19 cellular contexts compared by ENCODE assay signal in the genomic region with DNA sequence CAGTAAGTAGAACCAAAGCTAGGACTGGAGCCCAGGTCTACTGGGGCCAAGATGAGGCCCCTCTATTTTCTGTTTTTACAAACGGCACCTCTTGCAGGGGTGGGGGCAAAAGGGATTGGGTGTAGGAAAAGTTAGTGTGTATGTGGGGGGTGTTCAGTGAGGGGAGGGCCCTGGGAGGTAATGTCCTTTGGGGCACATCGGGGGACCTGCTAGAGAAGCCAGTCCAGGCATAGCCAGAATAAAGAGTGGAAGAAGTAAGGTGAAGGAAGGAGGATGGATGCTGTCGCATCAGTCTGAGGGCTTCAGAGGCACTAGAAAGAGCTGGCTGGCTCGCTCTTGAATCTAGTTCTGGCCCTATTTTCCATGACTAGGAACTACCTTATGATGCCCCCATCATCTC. TPM values are rescaled to one million over a fixed set of nuclear protein-coding genes. Genes with fewer than 3 reads are reported as not detected.
DNase-seq lines count a peak whose midpoint lies in the region; ATAC-seq and TF ChIP-seq lines count a peak whose summit lies in the region.
"Had no signal": no experiment of that assay in that cellular context is flagged by ENCODE, and none has a peak within 500 bp of the region (broad histone marks: within the 10 kb centered on the region; RNA-seq: fewer than 3 reads in every experiment).

No MANE protein-coding gene starts in this region.

- no peaks in the 10 kb centered on the region for H3K36me3 ChIP-seq in CD4-positive, alpha-beta memory T cell (ENCODE audit: insufficient read depth, low read length)
- H3K36me3 ChIP-seq in ascending aorta: no peaks in the 10 kb centered on the region
- H3K36me3 ChIP-seq in esophagus muscularis mucosa: no peaks in the 10 kb centered on the region
- no peaks in the 10 kb centered on the region for H3K36me3 ChIP-seq in osteoblast (ENCODE audit: insufficient read depth, low read length)
- no peaks in the 10 kb centered on the region for H3K36me3 ChIP-seq in Karpas-422 (ENCODE audit: insufficient read depth, low read length)
- no peaks in the 10 kb centered on the region for H3K36me3 ChIP-seq in naive thymus-derived CD4-positive, alpha-beta T cell (ENCODE audit: control insufficient read depth in 2 of 3, insufficient read depth in 3 of 3, low read length in 3 of 3)
- H3K36me3 ChIP-seq in esophagus squamous epithelium: no peaks in the 10 kb centered on the region
- H3K36me3 ChIP-seq in left lung: no peaks in the 10 kb centered on the region

- peaks cover 0 to 4% (median 0%) of the 10 kb centered on the region in 8 donors for H3K9me3 Mint-ChIP-seq in CD4-positive, alpha-beta memory T cell
- H3K9me3 Mint-ChIP-seq in naive thymus-derived CD4-positive, alpha-beta T cell: no peaks in the 10 kb centered on the region
- H3K9me3 Mint-ChIP-seq: HFFc6 had no signal

- H3K4me1 ChIP-seq in CD4-positive, alpha-beta memory T cell (ENCODE audit: insufficient read depth, low read length): peaks cover 57% of the 10 kb centered on the region
- H3K4me1 ChIP-seq in ascending aorta (peaks cover 25 to 36% of the 10 kb centered on the region in 2 donors), esophagus muscularis mucosa (peaks cover 32 to 67% (median 62%) of the 10 kb centered on the region in 4 donors), osteoblast (ENCODE audit: insufficient read depth, low read length) (peaks cover 34% of the 10 kb centered on the region), Karpas-422 (ENCODE audit: low read length) (peaks cover 21% of the 10 kb centered on the region), esophagus squamous epithelium (peaks cover 38 to 89% (median 48%) of the 10 kb centered on the region in 3 donors), left lung (peaks cover 26 to 72% of the 10 kb centered on the region in 2 donors)
- peaks cover 34 to 37% of the 10 kb centered on the region in 2 donors for H3K4me1 ChIP-seq in naive thymus-derived CD4-positive, alpha-beta T cell (ENCODE audit: control insufficient read depth in 2 of 2, insufficient read depth in 2 of 2, low read length in 2 of 2)

- ATAC-seq in naive thymus-derived CD4-positive, alpha-beta T cell: no peak
- no peak for ATAC-seq in left lung
- ATAC-seq: K562, Panc1 had no signal

- H3K4me1 Mint-ChIP-seq in CD4-positive, alpha-beta memory T cell: peaks cover 32 to 77% (median 50%) of the 10 kb centered on the region in 4 donors
- peaks cover 26 to 51% (median 43%) of the 10 kb centered on the region in 7 donors for H3K4me1 Mint-ChIP-seq in naive thymus-derived CD4-positive, alpha-beta T cell

- CTCF ChIA-PET in CD4-positive, alpha-beta memory T cell (lab: Charles Lee; ENCODE audit: partially characterized antibody): no interaction called here
- CTCF ChIA-PET in naive thymus-derived CD4-positive, alpha-beta T cell (lab: Charles Lee): no interaction called here

- H3K27me3 ChIP-seq in CD4-positive, alpha-beta memory T cell (ENCODE audit: insufficient read depth, low read length): no peaks in the 10 kb centered on the region
- H3K27me3 ChIP-seq in ascending aorta (no peaks in the 10 kb centered on the region), esophagus muscularis mucosa (no peaks in the 10 kb centered on the region), osteoblast (ENCODE audit: insufficient read depth, low read length) (no peaks in the 10 kb centered on the region), Karpas-422 (ENCODE audit: low read length) (no peaks in the 10 kb centered on the region), esophagus squamous epithelium (no peaks in the 10 kb centered on the region), left lung (peaks cover 0 to 35% of the 10 kb centered on the region in 2 donors)
- peaks cover 0 to 3% of the 10 kb centered on the region in 2 donors for H3K27me3 ChIP-seq in naive thymus-derived CD4-positive, alpha-beta T cell (ENCODE audit: control insufficient read depth in 2 of 2, insufficient read depth in 2 of 2, low read length in 2 of 2)

- no peak for DNase-seq in CD4-positive, alpha-beta memory T cell
- DNase-seq in ascending aorta (ENCODE audit: low spot score in 2 of 2) (peak in 1 of 2 donors; percentile 55), esophagus muscularis mucosa (ENCODE audit: extremely low spot score) (no peak), osteoblast (ENCODE audit: insufficient read length, low spot score, missing footprints) (peak; percentile 57), Karpas-422 (no peak), esophagus squamous epithelium (lab: John Stamatoyannopoulos, UW) (no peak), left lung (no peak)
- no peak for DNase-seq in naive thymus-derived CD4-positive, alpha-beta T cell
- DNase-seq: HFFc6, NCI-H1417 treated with DMSO at 0.1 percent for 48 hours, NCI-H1930, NCI-H2171, NCI-H446, NCI-H774, SHP77 treated with DMSO at 0.1 percent for 48 hours had no signal

- no peak overlapping the region for H3K4me2 ChIP-seq in osteoblast (ENCODE audit: insufficient read depth, low read length)
- no peak overlapping the region for H3K4me2 ChIP-seq in Karpas-422 (ENCODE audit: low read depth, low read length, poor library complexity, severe bottlenecking)

- no peak for TF ChIP-seq EP300 in esophagus muscularis mucosa (IDR thresholded peaks at IDR 0.05)

- H3K27ac Mint-ChIP-seq in CD4-positive, alpha-beta memory T cell: peak overlapping the region in 5 of 7 donors; percentile 70 to 93 (median 81)
- peak overlapping the region in 3 of 9 donors; percentile 39 to 59 (median 52) for H3K27ac Mint-ChIP-seq in naive thymus-derived CD4-positive, alpha-beta T cell
- H3K27ac Mint-ChIP-seq: HFFc6 had no signal

- H3K36me3 Mint-ChIP-seq in CD4-positive, alpha-beta memory T cell: peaks cover 0 to 7% of the 10 kb centered on the region in 2 donors
- peaks cover 0 to 3% (median 0%) of the 10 kb centered on the region in 5 donors for H3K36me3 Mint-ChIP-seq in naive thymus-derived CD4-positive, alpha-beta T cell

- 74% methylated on average over 4 of the region's 4 CpGs for WGBS in esophagus muscularis mucosa
- 89 to 91% methylated on average over 4 of the region's 4 CpGs for WGBS in esophagus squamous epithelium, 2 donors

- H3K9me2 ChIP-seq in Karpas-422 (replicated peaks; ENCODE audit: insufficient read depth, low read length): no peaks in the 10 kb centered on the region

- POLR2A ChIA-PET in CD4-positive, alpha-beta memory T cell (lab: Charles Lee; ENCODE audit: partially characterized antibody): interaction anchor here (0.9 kb wide), 1 partner anchor 26 kb away, joined by 3 read pairs; no protein-coding TSS in a partner anchor
- POLR2A ChIA-PET in naive thymus-derived CD4-positive, alpha-beta T cell (lab: Charles Lee): interaction anchor here (1.8 kb wide), 1 partner anchor 110 kb away, joined by 4 read pairs; a partner anchor contains a TSS

- H3K79me2 ChIP-seq in osteoblast (ENCODE audit: insufficient read depth, low read length) (peaks cover 24% of the 10 kb centered on the region), Karpas-422 (ENCODE audit: low read length) (no peaks in the 10 kb centered on the region)

- no peaks in the 10 kb centered on the region for H3K9me3 ChIP-seq in CD4-positive, alpha-beta memory T cell (ENCODE audit: control insufficient read depth in 1 of 2, low read length in 2 of 2)
- H3K9me3 ChIP-seq in ascending aorta (no peaks in the 10 kb centered on the region), esophagus muscularis mucosa (no peaks in the 10 kb centered on the region), osteoblast (ENCODE audit: low read depth, low read length) (no peaks in the 10 kb centered on the region), Karpas-422 (ENCODE audit: low read length) (no peaks in the 10 kb centered on the region), esophagus squamous epithelium (no peaks in the 10 kb centered on the region), left lung (no peaks in the 10 kb centered on the region)
- no peaks in the 10 kb centered on the region for H3K9me3 ChIP-seq in naive thymus-derived CD4-positive, alpha-beta T cell (ENCODE audit: control insufficient read depth in 2 of 3, low read length in 3 of 3)

- H3K4me3 Mint-ChIP-seq in CD4-positive, alpha-beta memory T cell: peak overlapping the region in 4 of 8 donors; percentile 6 to 43 (median 12)
- H3K4me3 Mint-ChIP-seq in naive thymus-derived CD4-positive, alpha-beta T cell: peak overlapping the region in 1 of 10 donors; percentile 44
- H3K4me3 Mint-ChIP-seq: HFFc6 had no signal

- peak overlapping the region; percentile 17 for H3K27ac ChIP-seq in CD4-positive, alpha-beta memory T cell (ENCODE audit: low read depth, low read length)
- H3K27ac ChIP-seq in ascending aorta: peak overlapping the region; percentile 92 to 98
- peak overlapping the region; percentile 91 to 95 (median 94) for H3K27ac ChIP-seq in esophagus muscularis mucosa (replicated peaks in 1 of 4)
- H3K27ac ChIP-seq in osteoblast (ENCODE audit: low read depth, low read length): no peak overlapping the region
- H3K27ac ChIP-seq in Karpas-422 (ENCODE audit: low read length): no peak overlapping the region
- no peak overlapping the region for H3K27ac ChIP-seq in naive thymus-derived CD4-positive, alpha-beta T cell (ENCODE audit: low read depth, low read length)
- H3K27ac ChIP-seq in esophagus squamous epithelium: peak overlapping the region in 2 of 4 donors; percentile 96 to 98
- H3K27ac ChIP-seq in left lung: no peak overlapping the region
- H3K27ac ChIP-seq: C4-2B had no signal

- H3K9ac ChIP-seq in Karpas-422 (ENCODE audit: low read length): no peak overlapping the region

- no peaks in the 10 kb centered on the region for H3K27me3 Mint-ChIP-seq in CD4-positive, alpha-beta memory T cell
- H3K27me3 Mint-ChIP-seq in naive thymus-derived CD4-positive, alpha-beta T cell: peaks cover 0 to 37% (median 10%) of the 10 kb centered on the region in 5 donors

- no peak overlapping the region for H3K4me3 ChIP-seq in CD4-positive, alpha-beta memory T cell (ENCODE audit: low read length in 2 of 2)
- no peak overlapping the region for H3K4me3 ChIP-seq in ascending aorta
- no peak overlapping the region for H3K4me3 ChIP-seq in esophagus muscularis mucosa
- no peak overlapping the region for H3K4me3 ChIP-seq in osteoblast (ENCODE audit: insufficient read depth, low read length)
- H3K4me3 ChIP-seq in Karpas-422 (ENCODE audit: low read length): no peak overlapping the region
- no peak overlapping the region for H3K4me3 ChIP-seq in naive thymus-derived CD4-positive, alpha-beta T cell (ENCODE audit: low read length)
- H3K4me3 ChIP-seq in esophagus squamous epithelium: no peak overlapping the region
- H3K4me3 ChIP-seq in left lung: no peak overlapping the region
- H3K4me3 ChIP-seq: K562 had no signal

- H4K20me1 ChIP-seq in osteoblast (ENCODE audit: insufficient read depth, low read length): peaks cover 4% of the 10 kb centered on the region
- no peaks in the 10 kb centered on the region for H4K20me1 ChIP-seq in Karpas-422 (ENCODE audit: insufficient read depth, low read depth, low read length)

- intact Hi-C loops in CD4-positive, alpha-beta memory T cell (cut with micrococcal nuclease): no loop called here
- intact Hi-C loops in ascending aorta (cut with DNase I) (no loop called here), esophagus muscularis mucosa (cut with DNase I) (no loop called here), esophagus squamous epithelium (cut with DNase I) (no loop called here), left lung (cut with DNase I) (no loop called here)
- intact Hi-C loops in naive thymus-derived CD4-positive, alpha-beta T cell (cut with micrococcal nuclease): no loop called here

- H2AFZ ChIP-seq in osteoblast (ENCODE audit: low read length): no peak overlapping the region
- H2AFZ ChIP-seq in Karpas-422 (ENCODE audit: low read length): no peak overlapping the region

- TF ChIP-seq CTCF in ascending aorta (IDR thresholded peaks at IDR 0.05) (no peak), esophagus muscularis mucosa (IDR thresholded peaks at IDR 0.05) (no peak), osteoblast (IDR thresholded peaks at IDR 0.05; ENCODE audit: extremely low read depth, low read depth, low read length) (no peak), esophagus squamous epithelium (IDR thresholded peaks at IDR 0.05) (no peak), left lung (IDR thresholded peaks at IDR 0.05) (no peak)

- TF ChIP-seq POLR2A in esophagus muscularis mucosa (IDR thresholded peaks at IDR 0.05; ENCODE audit: low read depth) (no peak), esophagus squamous epithelium (IDR thresholded peaks at IDR 0.05) (no peak)

RNA-seq across cellular contexts. Expression of a gene that starts 2.6 kb away (rescaled TPM):
- total RNA-seq in CD4-positive, alpha-beta memory T cell: 10 to 100 TPM; 81.2 to 93.9 TPM
- polyA plus RNA-seq in CD4-positive, alpha-beta memory T cell: 10 to 100 TPM; 38.4 to 41.2 TPM
- total RNA-seq in ascending aorta (167 TPM), esophagus muscularis mucosa (10 to 100 TPM; 21.0 to 35.3 (median 28.5) TPM), osteoblast (23.2 and 23.6 TPM in 2 replicates), esophagus squamous epithelium (10 to 100 TPM; 24.2 to 37.9 (median 35.0) TPM), left lung (10 to 100 TPM; 33.3 to 47.5 TPM)
- 0.89 and 2.2 TPM in 2 replicates for total RNA-seq in Karpas-422 (2014; rRNA removed; shearing (Covaris generic); ENCODE audit: low replicate concordance)
- total RNA-seq in naive thymus-derived CD4-positive, alpha-beta T cell: 10 to 100 TPM; 18.4 to 44.0 (median 41.3) TPM
- polyA plus RNA-seq in naive thymus-derived CD4-positive, alpha-beta T cell: 10 to 100 TPM; 13.1 to 26.3 TPM

RNA-seq across cellular contexts. Expression of a gene that starts 12.2 kb away (rescaled TPM):
- 10 to 100 TPM; 13.2 to 15.1 TPM for total RNA-seq in CD4-positive, alpha-beta memory T cell
- 1 to 10 TPM in 1 of 2 donors, under 1 TPM in 1; 0.49 to 1.3 TPM for polyA plus RNA-seq in CD4-positive, alpha-beta memory T cell
- 0.11 TPM for total RNA-seq in ascending aorta
- under 1 TPM; 0.19 to 0.42 (median 0.37) TPM for total RNA-seq in esophagus muscularis mucosa
- under 0.01 and 0.29 TPM in 2 replicates for total RNA-seq in osteoblast
- not detected in 2 replicates for total RNA-seq in Karpas-422 (2014; rRNA removed; shearing (Covaris generic); ENCODE audit: low replicate concordance)
- 1 to 10 TPM; 1.5 to 9.4 (median 7.5) TPM for total RNA-seq in naive thymus-derived CD4-positive, alpha-beta T cell
- polyA plus RNA-seq in naive thymus-derived CD4-positive, alpha-beta T cell: under 1 TPM; 0.41 to 0.73 TPM
- total RNA-seq in esophagus squamous epithelium: under 1 TPM in 1 of 4 donors, not detected in 3; 0.19 TPM
- total RNA-seq in left lung: 1 to 10 TPM; 2.9 to 5.3 TPM
- total RNA-seq: A673, K562 had no signal

RNA-seq across cellular contexts. Expression of a gene that starts 36.3 kb away (rescaled TPM):
- total RNA-seq in CD4-positive, alpha-beta memory T cell: 10 to 100 TPM; 41.7 to 43.4 TPM
- 10 to 100 TPM; 13.4 to 18.0 TPM for polyA plus RNA-seq in CD4-positive, alpha-beta memory T cell
- 6.3 TPM for total RNA-seq in ascending aorta
- total RNA-seq in esophagus muscularis mucosa: 1 to 10 TPM; 3.2 to 5.1 (median 4.4) TPM
- 6.8 and 7.6 TPM in 2 replicates for total RNA-seq in osteoblast
- total RNA-seq in Karpas-422 (2014; rRNA removed; shearing (Covaris generic); ENCODE audit: low replicate concordance): 9.7 and 19.9 TPM in 2 replicates
- 10 to 100 TPM; 22.4 to 43.3 (median 29.5) TPM for total RNA-seq in naive thymus-derived CD4-positive, alpha-beta T cell
- 10 to 100 TPM; 15.7 to 28.9 TPM for polyA plus RNA-seq in naive thymus-derived CD4-positive, alpha-beta T cell
- 10 to 100 TPM in 1 of 4 donors, 1 to 10 TPM in 3; 5.5 to 13.0 (median 6.1) TPM for total RNA-seq in esophagus squamous epithelium
- 10 to 100 TPM; 29.0 to 36.9 TPM for total RNA-seq in left lung

Comparison
In these comparisons a context has a peak if more than half of its experiments do, and no peak if none do; other contexts are left out.
1. H3K27ac ChIP-seq: peak in CD4-positive, alpha-beta memory T cell (single experiment), ascending aorta (2 of 2) and esophagus muscularis mucosa (4 of 4); none in osteoblast (single experiment), Karpas-422 (single experiment), naive thymus-derived CD4-positive, alpha-beta T cell (single experiment) and left lung (0 of 2).